20 cellular contexts compared by ENCODE assay signal in genomic region chr12:24135158-24135850, GRCh38.
A peak's percentile ranks its signal among the peaks of the same experiment; 100 is the strongest.
DNase-seq lines count a peak whose midpoint lies in the region; ATAC-seq and TF ChIP-seq lines count a peak whose summit lies in the region.
"Had no signal": no experiment of that assay in that cellular context is flagged by ENCODE, and none has a peak within 500 bp of the region (broad histone marks: within the 10 kb centered on the region; RNA-seq: fewer than 3 reads in every experiment).

No MANE protein-coding gene starts in this region.

- intact Hi-C loops in tibial artery (cut with DNase I; ENCODE audit: low total_unique reads), result no loop called here

- ATAC-seq in HG03159 (IDR thresholded peaks at IDR 0.05; ENCODE audit: unreplicated experiment), result no peak
- ATAC-seq in GM21515 (IDR thresholded peaks at IDR 0.05; ENCODE audit: unreplicated experiment), result no peak
- ATAC-seq: CD8-positive, alpha-beta T cell; Panc1 had no signal

- H3K27me3 ChIP-seq in SK-N-SH (ENCODE audit: insufficient read depth), result no peaks in the 10 kb centered on the region
- H3K27me3 ChIP-seq in tibial artery, result no peaks in the 10 kb centered on the region
- H3K27me3 ChIP-seq: BLaER1 treated with 17β-estradiol and CSF1 and Interleukin-3, amounts not matched to agents 10 nM and 100 nM; SJCRH30 had no signal

- peak in 1 of 2 experiments; percentile 65; a peak in 2 of 4 replicates for TF ChIP-seq EP300 in SK-N-SH (IDR thresholded peaks at IDR 0.05; ENCODE audit: borderline replicate concordance in 1 of 2, low read depth in 1 of 2, low read length in 1 of 2)

- H2AFZ ChIP-seq in SK-N-SH (ENCODE audit: low read depth), result no peak overlapping the region

- H3K36me3 Mint-ChIP-seq in nephron (ENCODE audit: low read depth), result no peaks in the 10 kb centered on the region
- H3K36me3 Mint-ChIP-seq: CD8-positive, alpha-beta T cell had no signal

- no peaks in the 10 kb centered on the region for H3K36me3 ChIP-seq in SK-N-SH (replicated peaks in 1 of 2; ENCODE audit: control insufficient read depth in 1 of 2, insufficient read depth in 2 of 2, low read length in 1 of 2)
- H3K36me3 ChIP-seq in tibial artery, result no peaks in the 10 kb centered on the region
- H3K36me3 ChIP-seq: BLaER1 treated with 17β-estradiol and CSF1 and Interleukin-3, amounts not matched to agents 10 nM and 100 nM; SJCRH30 had no signal

- H3K4me1 Mint-ChIP-seq in nephron, result peaks cover 4% of the 10 kb centered on the region

- 32% methylated on average over 5 of the region's 5 CpGs for WGBS in SK-N-SH (ENCODE audit: low lambda C conversion rate)

- H3K4me3 Mint-ChIP-seq in nephron, result no peak overlapping the region
- H3K4me3 Mint-ChIP-seq: CD8-positive, alpha-beta T cell had no signal

- peak; percentile 55 for DNase-seq in ELF-1 (ENCODE audit: low read depth, low spot score)
- DNase-seq in SK-N-SH, result peak; percentile 38
- peak; percentile 79 for DNase-seq in fibroblast of villous mesenchyme (ENCODE audit: low read depth)
- DNase-seq in tibial artery, result no peak
- DNase-seq in inferior parietal cortex (ENCODE audit: extremely low spot score), result no peak
- DNase-seq: CD8-positive, alpha-beta T cell; DMS53; EL; GOT3; KG1; MV-4-11; NCI-H1694 treated with DMSO at 0.1 percent for 48 hours; NCI-H345; NCI-H526 had no signal

- CTCF ChIA-PET in SK-N-SH (lab: Yijun Ruan, JAX), result no interaction called here

- H3K4me2 ChIP-seq in SK-N-SH, result no peak overlapping the region
- H3K4me2 ChIP-seq: BLaER1 treated with 17β-estradiol and CSF1 and Interleukin-3, amounts not matched to agents 10 nM and 100 nM had no signal

- no peak for TF ChIP-seq RAD21 in SK-N-SH (IDR thresholded peaks at IDR 0.05; ENCODE audit: low read length)

- H3F3A ChIP-seq in SK-N-SH (replicated peaks; ENCODE audit: insufficient read depth), result no peaks in the 10 kb centered on the region

- H3K27ac ChIP-seq in SK-N-SH (ENCODE audit: low read depth in 2 of 2, low read length in 1 of 2) (no peak overlapping the region), tibial artery (no peak overlapping the region)
- H3K27ac ChIP-seq: BLaER1 treated with 17β-estradiol and CSF1 and Interleukin-3, amounts not matched to agents 10 nM and 100 nM; SJCRH30 had no signal

- H3K9me3 ChIP-seq in SK-N-SH (no peaks in the 10 kb centered on the region), tibial artery (no peaks in the 10 kb centered on the region)
- H3K9me3 ChIP-seq: BLaER1 treated with 17β-estradiol and CSF1 and Interleukin-3, amounts not matched to agents 10 nM and 100 nM; SJCRH30 had no signal

- H3K4me3 ChIP-seq in SK-N-SH (ENCODE audit: low read depth in 2 of 2, low read length in 1 of 2), result no peak overlapping the region
- H3K4me3 ChIP-seq in fibroblast of villous mesenchyme (ENCODE audit: low read depth, low read length), result no peak overlapping the region
- no peak overlapping the region for H3K4me3 ChIP-seq in tibial artery
- H3K4me3 ChIP-seq: BLaER1 treated with 17β-estradiol and CSF1 and Interleukin-3, amounts not matched to agents 10 nM and 100 nM; SJCRH30 had no signal

- H3K27ac Mint-ChIP-seq in nephron, result peak overlapping the region in 2 of 3 experiments; percentile 3 to 56
- H3K27ac Mint-ChIP-seq: CD8-positive, alpha-beta T cell had no signal

- H3K4me1 ChIP-seq in SK-N-SH (ENCODE audit: control insufficient read depth in 1 of 2, insufficient read depth in 2 of 2, low read depth in 1 of 2, low read length in 1 of 2) (peaks cover 0 to 8% of the 10 kb centered on the region in 2 experiments; a peak in 2 of 4 replicates), tibial artery (peaks cover 0 to 19% (median 2%) of the 10 kb centered on the region in 4 donors)
- H3K4me1 ChIP-seq: SJCRH30 had no signal

- no peak overlapping the region for H3K9ac ChIP-seq in SK-N-SH
- H3K9ac ChIP-seq: BLaER1 treated with 17β-estradiol and CSF1 and Interleukin-3, amounts not matched to agents 10 nM and 100 nM had no signal

- H3K27me3 Mint-ChIP-seq in nephron (ENCODE audit: low read depth), result no peaks in the 10 kb centered on the region

- H4K20me1 ChIP-seq in SK-N-SH (ENCODE audit: insufficient read depth), result no peaks in the 10 kb centered on the region
- H4K20me1 ChIP-seq: BLaER1 treated with 17β-estradiol and CSF1 and Interleukin-3, amounts not matched to agents 10 nM and 100 nM had no signal

- no peaks in the 10 kb centered on the region for H3K9me2 ChIP-seq in SK-N-SH

- TF ChIP-seq CTCF in SK-N-SH (IDR thresholded peaks at IDR 0.05) (no peak), fibroblast of villous mesenchyme (IDR thresholded peaks at IDR 0.05; ENCODE audit: insufficient read depth, low read depth, low read length) (no peak), nephron (IDR thresholded peaks at IDR 0.05; ENCODE audit: unreplicated experiment in 3 of 3) (no peak), tibial artery (IDR thresholded peaks at IDR 0.05) (no peak)

- no peaks in the 10 kb centered on the region for H3K9me3 Mint-ChIP-seq in nephron
- H3K9me3 Mint-ChIP-seq: CD8-positive, alpha-beta T cell had no signal

- POLR2A ChIA-PET in SK-N-SH (lab: Yijun Ruan, JAX), result no interaction called here

- H3K79me2 ChIP-seq in SK-N-SH (ENCODE audit: insufficient read depth), result no peaks in the 10 kb centered on the region

TF ChIP-seq in SK-N-SH, 30 proteins besides CTCF, POLR2A, EP300 and RAD21:
- TF ChIP-seq JUND (IDR thresholded peaks at IDR 0.05) (no peak), MXI1 (IDR thresholded peaks at IDR 0.05; ENCODE audit: low read depth, low read length) (no peak), GABPA (IDR thresholded peaks at IDR 0.05; ENCODE audit: low read depth) (no peak), GATA2 (CRISPR knock-in tag; IDR thresholded peaks at IDR 0.05) (peak; percentile 70), RCOR1 (IDR thresholded peaks at IDR 0.05; ENCODE audit: low read length) (peak; percentile 41; the same call in 1 of the 2 replicates), TCF12 (IDR thresholded peaks at IDR 0.05) (peak; percentile 25; the same call in 1 of the 2 replicates), YY1 (IDR thresholded peaks at IDR 0.05; ENCODE audit: low read depth) (no peak)
- TF ChIP-seq, protein P1, sequence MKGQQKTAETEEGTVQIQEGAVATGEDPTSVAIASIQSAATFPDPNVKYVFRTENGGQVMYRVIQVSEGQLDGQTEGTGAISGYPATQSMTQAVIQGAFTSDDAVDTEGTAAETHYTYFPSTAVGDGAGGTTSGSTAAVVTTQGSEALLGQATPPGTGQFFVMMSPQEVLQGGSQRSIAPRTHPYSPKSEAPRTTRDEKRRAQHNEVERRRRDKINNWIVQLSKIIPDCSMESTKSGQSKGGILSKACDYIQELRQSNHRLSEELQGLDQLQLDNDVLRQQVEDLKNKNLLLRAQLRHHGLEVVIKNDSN (IDR thresholded peaks at IDR 0.05; ENCODE audit: borderline replicate concordance, low read depth), result no peak

Comparison
In these comparisons a context has a peak if more than half of its experiments do, and no peak if none do; other contexts are left out.
1. DNase-seq: peak in ELF-1 (single experiment), SK-N-SH (single experiment) and fibroblast of villous mesenchyme (single experiment); none in tibial artery (0 of 2) and inferior parietal cortex (single experiment).